In the genomic region with DNA sequence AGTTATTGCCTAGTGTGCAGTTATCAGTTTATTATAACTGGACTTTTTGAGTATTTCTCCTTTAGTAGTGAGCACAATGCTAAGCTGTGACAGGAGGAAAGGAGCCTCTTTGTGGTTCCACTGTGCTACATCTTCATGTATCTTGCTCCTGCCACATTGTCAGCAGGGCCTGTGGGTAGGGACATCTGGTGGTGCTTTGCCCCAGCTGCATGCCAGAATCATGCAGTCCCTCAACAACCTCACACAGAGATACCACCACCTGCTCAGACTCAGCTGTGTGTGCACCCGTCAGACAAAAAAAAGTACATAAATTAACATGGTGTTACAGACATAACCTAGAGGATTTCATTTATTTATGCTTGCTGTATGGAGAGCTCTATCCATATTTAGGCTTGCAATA, we compare ENCODE assay signal across 9 cellular contexts. TPM values are rescaled to one million over a fixed set of nuclear protein-coding genes. Genes with fewer than 3 reads are reported as not detected.
A peak's percentile ranks its signal among the peaks of the same experiment; 100 is the strongest.
DNase-seq lines count a peak whose midpoint lies in the region; ATAC-seq, FAIRE-seq and TF ChIP-seq lines count a peak whose summit lies in the region.
"Had no signal": no experiment of that assay in that cellular context is flagged by ENCODE, and none has a peak within 500 bp of the region (broad histone marks: within the 10 kb centered on the region; RNA-seq: fewer than 3 reads in every experiment).

No MANE protein-coding gene starts in this region.

- no peak overlapping the region for H3K4me3 Mint-ChIP-seq in astrocyte (ENCODE audit: unreplicated experiment)

- ATAC-seq in GM21786 (IDR thresholded peaks at IDR 0.05; ENCODE audit: unreplicated experiment) (peak; percentile 66), GM21717 (IDR thresholded peaks at IDR 0.05; ENCODE audit: unreplicated experiment) (no peak)

- H3K4me1 ChIP-seq in astrocyte (ENCODE audit: insufficient read depth, low read length), result peaks cover 17% of the 10 kb centered on the region
- H3K4me1 ChIP-seq in osteoblast (ENCODE audit: insufficient read depth, low read length), result peaks cover 13% of the 10 kb centered on the region
- H3K4me1 ChIP-seq: BLaER1 had no signal

- H3K27me3 Mint-ChIP-seq in astrocyte (ENCODE audit: low read depth, unreplicated experiment), result no peaks in the 10 kb centered on the region

- no peaks in the 10 kb centered on the region for H3K36me3 Mint-ChIP-seq in astrocyte (ENCODE audit: low read depth, unreplicated experiment)

- H3K79me2 ChIP-seq in astrocyte (ENCODE audit: insufficient read depth, low read length), result no peaks in the 10 kb centered on the region
- H3K79me2 ChIP-seq in osteoblast (ENCODE audit: insufficient read depth, low read length), result no peaks in the 10 kb centered on the region

- H2AFZ ChIP-seq in astrocyte (ENCODE audit: low read depth, low read length) (no peak overlapping the region), osteoblast (ENCODE audit: low read length) (no peak overlapping the region)

- H3K36me3 ChIP-seq in astrocyte (ENCODE audit: insufficient read depth, low read length), result peaks cover 7% of the 10 kb centered on the region
- peaks cover 9% of the 10 kb centered on the region for H3K36me3 ChIP-seq in osteoblast (ENCODE audit: insufficient read depth, low read length)

- no peak for TF ChIP-seq CTCF in astrocyte (IDR thresholded peaks at IDR 0.05; ENCODE audit: insufficient read depth, low read depth, low read length)
- peak; percentile 54 for TF ChIP-seq CTCF in osteoblast (IDR thresholded peaks at IDR 0.05; ENCODE audit: extremely low read depth, low read depth, low read length)

- H3K27ac Mint-ChIP-seq in astrocyte (ENCODE audit: unreplicated experiment), result no peak overlapping the region

- H3K27ac ChIP-seq in astrocyte (ENCODE audit: low read depth, low read length) (no peak overlapping the region), osteoblast (ENCODE audit: low read depth, low read length) (no peak overlapping the region)
- H3K27ac ChIP-seq: BLaER1 had no signal

- H3K9me3 ChIP-seq in astrocyte (ENCODE audit: insufficient read depth, low read depth, low read length) (no peaks in the 10 kb centered on the region), osteoblast (ENCODE audit: low read depth, low read length) (no peaks in the 10 kb centered on the region)
- H3K9me3 ChIP-seq: BLaER1 had no signal

- no peak overlapping the region for H3K4me2 ChIP-seq in astrocyte (ENCODE audit: low read length)
- no peak overlapping the region for H3K4me2 ChIP-seq in osteoblast (ENCODE audit: insufficient read depth, low read length)
- H3K4me2 ChIP-seq: BLaER1 had no signal

- DNase-seq in NCI-H82 (lab: John Stamatoyannopoulos, UW) (peak; percentile 40), NCI-H82 treated with DMSO at 0.1 percent for 48 hours (lab: John Stamatoyannopoulos, UW; ENCODE audit: unreplicated experiment) (no peak), Kasumi-1 (lab: John Stamatoyannopoulos, UW) (peak; percentile 68 to 73), astrocyte (ENCODE audit: low read depth) (peak; percentile 27), osteoblast (ENCODE audit: insufficient read length, low spot score, missing footprints) (no peak), NCI-H226 (no peak)

- H3K9ac ChIP-seq in astrocyte (ENCODE audit: low read length), result no peak overlapping the region
- H3K9ac ChIP-seq: BLaER1 had no signal

- H3K27me3 ChIP-seq in astrocyte (ENCODE audit: insufficient read depth, low read length) (no peaks in the 10 kb centered on the region), osteoblast (ENCODE audit: insufficient read depth, low read length) (no peaks in the 10 kb centered on the region)
- H3K27me3 ChIP-seq: BLaER1 had no signal

- FAIRE-seq in astrocyte (lab: Jason Lieb, UNC), result no peak

- peaks cover 8% of the 10 kb centered on the region for H3K4me1 Mint-ChIP-seq in astrocyte (ENCODE audit: low read depth, unreplicated experiment)

- H4K20me1 ChIP-seq in astrocyte (ENCODE audit: insufficient read depth, low read length), result no peaks in the 10 kb centered on the region
- no peaks in the 10 kb centered on the region for H4K20me1 ChIP-seq in osteoblast (ENCODE audit: insufficient read depth, low read length)
- H4K20me1 ChIP-seq: BLaER1 had no signal

- no peaks in the 10 kb centered on the region for H3K9me3 Mint-ChIP-seq in astrocyte (ENCODE audit: unreplicated experiment)

- H3K4me3 ChIP-seq in astrocyte (ENCODE audit: insufficient read depth, low read depth, low read length), result no peak overlapping the region
- no peak overlapping the region for H3K4me3 ChIP-seq in osteoblast (ENCODE audit: insufficient read depth, low read length)
- H3K4me3 ChIP-seq: BLaER1 had no signal

RNA-seq across cellular contexts. Expression of a gene that starts 51.1 kb away (rescaled TPM):
- total RNA-seq in astrocyte (7.0 and 9.8 TPM in 2 replicates), osteoblast (29.7 and 35.7 TPM in 2 replicates)

Comparison
In these comparisons a context has a peak if more than half of its experiments do, and no peak if none do; other contexts are left out.
1. DNase-seq: peak in NCI-H82 (single experiment), Kasumi-1 (2 of 2) and astrocyte (single experiment); none in NCI-H82 treated with DMSO at 0.1 percent for 48 hours (single experiment), osteoblast (single experiment) and NCI-H226 (single experiment).